In the genomic region with DNA sequence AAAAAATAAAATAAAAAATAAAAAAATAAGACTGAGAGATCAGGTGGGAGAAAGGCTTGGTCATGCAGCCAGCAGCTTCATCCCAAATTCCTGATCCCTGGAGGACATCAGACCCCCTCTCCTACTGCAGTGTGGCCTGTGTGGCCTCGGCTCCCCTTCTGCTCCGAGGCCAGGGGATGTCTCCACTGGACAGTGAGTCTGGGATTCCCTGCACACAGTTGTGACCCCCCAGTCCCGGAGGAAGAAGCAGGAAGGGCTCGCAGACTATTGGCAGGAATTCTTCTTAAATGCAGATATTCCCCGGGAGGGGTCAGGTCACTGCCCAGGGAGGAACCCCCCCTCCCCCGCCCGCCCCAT, we compare ENCODE assay signal across 8 cellular contexts. TPM values are rescaled to one million over a fixed set of nuclear protein-coding genes. Genes with fewer than 3 reads are reported as not detected.
DNase-seq lines count a peak whose midpoint lies in the region; ATAC-seq and TF ChIP-seq lines count a peak whose summit lies in the region.

No MANE protein-coding gene starts in this region.

- H3K36me3 Mint-ChIP-seq in activated CD4-positive, alpha-beta T cell treated with anti-CD3 and anti-CD28 coated beads, Interleukin-2, amount 10 ng/mL, durations not matched to agents 7 days and 5 days (ENCODE audit: low read depth), result no peaks in the 10 kb centered on the region

- no peak for ATAC-seq in GM19351 (IDR thresholded peaks at IDR 0.05; ENCODE audit: unreplicated experiment)

- H3K36me3 ChIP-seq in WERI-Rb-1 (peaks cover 4% of the 10 kb centered on the region), suprapubic skin (no peaks in the 10 kb centered on the region)

- POLR2A ChIA-PET in activated CD4-positive, alpha-beta T cell treated with anti-CD3 and anti-CD28 coated beads, Interleukin-2, amount 10 ng/mL, durations not matched to agents 7 days and 5 days (lab: Charles Lee), result interaction anchor here (0.6 kb wide), 1 partner anchor 12 kb away, joined by 4 read pairs; no protein-coding TSS in a partner anchor

- WGBS in suprapubic skin, result 11% methylated on average over 3 of the region's 7 CpGs

- no peaks in the 10 kb centered on the region for H3K4me1 Mint-ChIP-seq in activated CD4-positive, alpha-beta T cell treated with anti-CD3 and anti-CD28 coated beads, Interleukin-2, amount 10 ng/mL, durations not matched to agents 7 days and 5 days

- H3K9me3 ChIP-seq in WERI-Rb-1 (ENCODE audit: severe bottlenecking) (no peaks in the 10 kb centered on the region), iPS-18c (ENCODE audit: control insufficient read depth, insufficient read depth, low read length) (no peaks in the 10 kb centered on the region), suprapubic skin (no peaks in the 10 kb centered on the region)

- TF ChIP-seq EP300 in suprapubic skin (IDR thresholded peaks at IDR 0.05), result no peak

- H3K4me3 ChIP-seq in WERI-Rb-1 (ENCODE audit: low read depth, low read length) (peak overlapping the region; percentile 100), iPS-18c (ENCODE audit: insufficient read depth, low read depth, low read length) (peak overlapping the region; percentile 2), suprapubic skin (peak overlapping the region; percentile 74)

- no peak overlapping the region for H3K27ac Mint-ChIP-seq in activated CD4-positive, alpha-beta T cell treated with anti-CD3 and anti-CD28 coated beads, Interleukin-2, amount 10 ng/mL, durations not matched to agents 7 days and 5 days

- DNase-seq in activated CD4-positive, alpha-beta T cell treated with anti-CD3 and anti-CD28 coated beads, Interleukin-2, amount 10 ng/mL, durations not matched to agents 7 days and 5 days, result no peak
- no peak for DNase-seq in activated CD4-positive, alpha-beta T cell treated with anti-CD3 and anti-CD28 coated beads, Interleukin-2, amount 50 U/mL, for 48 hours
- DNase-seq in WERI-Rb-1 (no peak), suprapubic skin (ENCODE audit: low spot score in 2 of 2) (no peak), NCI-H82 (lab: John Stamatoyannopoulos, UW) (no peak), NCI-H510A treated with DMSO at 0.1 percent for 48 hours (lab: John Stamatoyannopoulos, UW) (no peak)

- H3K27me3 ChIP-seq in WERI-Rb-1 (ENCODE audit: insufficient read depth, low read depth, severe bottlenecking) (no peaks in the 10 kb centered on the region), suprapubic skin (no peaks in the 10 kb centered on the region)

- CTCF ChIA-PET in activated CD4-positive, alpha-beta T cell treated with anti-CD3 and anti-CD28 coated beads, Interleukin-2, amount 10 ng/mL, durations not matched to agents 7 days and 5 days (lab: Charles Lee), result no interaction called here

- no peak for TF ChIP-seq POLR2A in suprapubic skin (IDR thresholded peaks at IDR 0.05)

- peaks cover 10% of the 10 kb centered on the region for H3K4me1 ChIP-seq in suprapubic skin

- H3K27ac ChIP-seq in WERI-Rb-1, result peak overlapping the region; percentile 89
- no peak overlapping the region for H3K27ac ChIP-seq in suprapubic skin

- no peaks in the 10 kb centered on the region for H3K27me3 Mint-ChIP-seq in activated CD4-positive, alpha-beta T cell treated with anti-CD3 and anti-CD28 coated beads, Interleukin-2, amount 10 ng/mL, durations not matched to agents 7 days and 5 days

- peaks cover 12% of the 10 kb centered on the region for H3K9me3 Mint-ChIP-seq in activated CD4-positive, alpha-beta T cell treated with anti-CD3 and anti-CD28 coated beads, Interleukin-2, amount 10 ng/mL, durations not matched to agents 7 days and 5 days

- no peak for TF ChIP-seq CTCF in WERI-Rb-1 (IDR thresholded peaks at IDR 0.05; ENCODE audit: low read depth, low read length)
- TF ChIP-seq CTCF in suprapubic skin (IDR thresholded peaks at IDR 0.05), result no peak

- H3K4me3 Mint-ChIP-seq in activated CD4-positive, alpha-beta T cell treated with anti-CD3 and anti-CD28 coated beads, Interleukin-2, amount 10 ng/mL, durations not matched to agents 7 days and 5 days, result peak overlapping the region; percentile 82

RNA-seq across cellular contexts. Expression of a gene that starts 41.9 kb away (rescaled TPM):
- 1 to 10 TPM; 4.6 to 4.7 TPM for total RNA-seq in activated CD4-positive, alpha-beta T cell treated with anti-CD3 and anti-CD28 coated beads, Interleukin-2, amount 10 ng/mL, durations not matched to agents 7 days and 5 days
- total RNA-seq in suprapubic skin, result 1 to 10 TPM; 6.1 to 8.9 (median 7.9) TPM

Comparison
In these comparisons a context has a peak if more than half of its experiments do, and no peak if none do; other contexts are left out.
1. H3K4me3 ChIP-seq: peak in every context shown above with its lines; median percentile 100 in WERI-Rb-1; 74 in suprapubic skin; 2 in iPS-18c.